Comparison of ENCODE assay signal across 1 cellular context in the genomic region with DNA sequence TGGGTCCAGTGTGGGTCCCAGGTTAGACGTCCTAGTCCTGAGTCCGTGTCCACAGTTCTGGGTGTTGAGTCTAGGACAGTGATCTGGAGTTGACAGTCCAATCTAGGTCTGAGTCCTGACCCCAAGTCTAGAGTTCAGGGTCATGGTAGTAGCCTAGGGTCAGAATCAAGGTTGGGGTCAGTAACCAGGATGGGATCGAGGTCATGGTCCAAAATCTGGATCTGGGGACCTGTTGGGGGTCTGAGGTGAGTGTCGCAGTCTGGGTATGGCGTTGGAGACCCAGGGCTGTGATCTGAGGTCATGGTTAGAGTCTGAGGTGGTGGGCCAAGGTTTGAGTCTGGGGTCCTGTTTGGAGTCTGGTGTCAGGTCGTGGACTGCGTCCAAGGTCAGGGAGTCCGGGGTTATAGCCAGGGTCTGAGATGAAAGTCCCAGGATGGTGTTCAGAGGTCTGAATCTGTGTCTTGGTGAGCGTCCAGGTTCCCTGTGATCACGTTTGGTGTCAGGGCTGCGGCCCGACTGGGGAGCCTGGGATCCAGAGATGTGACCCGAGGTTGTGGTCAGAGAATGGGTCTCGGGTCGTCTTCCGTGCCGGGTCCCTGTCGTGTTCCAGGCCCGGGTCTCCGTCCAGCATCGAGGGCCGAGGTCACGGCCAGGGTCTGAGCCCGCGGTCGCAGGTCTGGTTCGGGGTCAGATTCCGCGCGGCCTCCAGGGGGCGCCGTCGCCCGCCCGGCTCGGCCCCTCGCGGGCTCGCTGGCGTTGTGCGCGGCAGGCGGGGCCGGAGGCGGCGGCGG.
A peak's percentile ranks its signal among the peaks of the same experiment; 100 is the strongest.
TF ChIP-seq lines count a peak whose summit lies in the region.

No MANE protein-coding gene starts in this region.

TF ChIP-seq in HepG2, 621 proteins besides CTCF, POLR2A, EP300 and RAD21 (continues in another document):
- TF ChIP-seq ZNF768 (CRISPR knock-in tag; IDR thresholded peaks at IDR 0.05) (no peak), SP1 (IDR thresholded peaks at IDR 0.05) (no peak), SP1 (CRISPR knock-in tag; IDR thresholded peaks at IDR 0.05) (no peak), SRY (CRISPR knock-in tag; IDR thresholded peaks at IDR 0.05) (no peak), MEIS1 (CRISPR knock-in tag; IDR thresholded peaks at IDR 0.05; ENCODE audit: borderline replicate concordance) (0 out of 2 replicates have a peak, but pooled peaks have one; percentile 42), ERF (CRISPR knock-in tag; IDR thresholded peaks at IDR 0.05) (0 out of 2 replicates have a peak, but pooled peaks have one; percentile 19), ARID2 (CRISPR knock-in tag; IDR thresholded peaks at IDR 0.05; ENCODE audit: borderline replicate concordance) (no peak), MAFK (conservative IDR thresholded peaks at IDR 0.05 in 1 of 2, IDR thresholded peaks at IDR 0.05 in 1 of 2; ENCODE audit: low read length in 2 of 2) (no peak), MTA3 (CRISPR knock-in tag; IDR thresholded peaks at IDR 0.05) (no peak), EZH2 (conservative IDR thresholded peaks at IDR 0.05; ENCODE audit: low read depth, low read length) (no peak), ZNF703 (CRISPR knock-in tag; IDR thresholded peaks at IDR 0.05; ENCODE audit: borderline replicate concordance) (no peak), MTA1 (CRISPR knock-in tag; IDR thresholded peaks at IDR 0.05; ENCODE audit: borderline replicate concordance) (0 out of 2 replicates have a peak, but pooled peaks have one; percentile 55), NFYB (CRISPR knock-in tag; IDR thresholded peaks at IDR 0.05) (no peak), SNRNP70 (IDR thresholded peaks at IDR 0.05; ENCODE audit: low read depth, low read length) (no peak), GTF3A (CRISPR knock-in tag; conservative IDR thresholded peaks at IDR 0.05) (0 out of 2 replicates have a peak, but pooled peaks have one; percentile 13), MYC (CRISPR knock-in tag; IDR thresholded peaks at IDR 0.05; ENCODE audit: borderline replicate concordance) (peak; percentile 35; the same call in 1 of the 2 replicates), MAFG (CRISPR knock-in tag; IDR thresholded peaks at IDR 0.05) (no peak), ZNF598 (CRISPR knock-in tag; IDR thresholded peaks at IDR 0.05; ENCODE audit: borderline replicate concordance) (0 out of 2 replicates have a peak, but pooled peaks have one; percentile 56), KMT2B (CRISPR knock-in tag; IDR thresholded peaks at IDR 0.05) (no peak), ZNF790 (CRISPR knock-in tag; IDR thresholded peaks at IDR 0.05; ENCODE audit: borderline replicate concordance) (no peak), ZMAT3 (CRISPR knock-in tag; conservative IDR thresholded peaks at IDR 0.05) (no peak), ZNF766 (CRISPR knock-in tag; IDR thresholded peaks at IDR 0.05; ENCODE audit: borderline replicate concordance) (no peak), ZNF496 (CRISPR knock-in tag; IDR thresholded peaks at IDR 0.05; ENCODE audit: insufficient replicate concordance) (no peak), ZNF816 (CRISPR knock-in tag; IDR thresholded peaks at IDR 0.05; ENCODE audit: borderline replicate concordance) (no peak)
- TF ChIP-seq, protein P1, sequence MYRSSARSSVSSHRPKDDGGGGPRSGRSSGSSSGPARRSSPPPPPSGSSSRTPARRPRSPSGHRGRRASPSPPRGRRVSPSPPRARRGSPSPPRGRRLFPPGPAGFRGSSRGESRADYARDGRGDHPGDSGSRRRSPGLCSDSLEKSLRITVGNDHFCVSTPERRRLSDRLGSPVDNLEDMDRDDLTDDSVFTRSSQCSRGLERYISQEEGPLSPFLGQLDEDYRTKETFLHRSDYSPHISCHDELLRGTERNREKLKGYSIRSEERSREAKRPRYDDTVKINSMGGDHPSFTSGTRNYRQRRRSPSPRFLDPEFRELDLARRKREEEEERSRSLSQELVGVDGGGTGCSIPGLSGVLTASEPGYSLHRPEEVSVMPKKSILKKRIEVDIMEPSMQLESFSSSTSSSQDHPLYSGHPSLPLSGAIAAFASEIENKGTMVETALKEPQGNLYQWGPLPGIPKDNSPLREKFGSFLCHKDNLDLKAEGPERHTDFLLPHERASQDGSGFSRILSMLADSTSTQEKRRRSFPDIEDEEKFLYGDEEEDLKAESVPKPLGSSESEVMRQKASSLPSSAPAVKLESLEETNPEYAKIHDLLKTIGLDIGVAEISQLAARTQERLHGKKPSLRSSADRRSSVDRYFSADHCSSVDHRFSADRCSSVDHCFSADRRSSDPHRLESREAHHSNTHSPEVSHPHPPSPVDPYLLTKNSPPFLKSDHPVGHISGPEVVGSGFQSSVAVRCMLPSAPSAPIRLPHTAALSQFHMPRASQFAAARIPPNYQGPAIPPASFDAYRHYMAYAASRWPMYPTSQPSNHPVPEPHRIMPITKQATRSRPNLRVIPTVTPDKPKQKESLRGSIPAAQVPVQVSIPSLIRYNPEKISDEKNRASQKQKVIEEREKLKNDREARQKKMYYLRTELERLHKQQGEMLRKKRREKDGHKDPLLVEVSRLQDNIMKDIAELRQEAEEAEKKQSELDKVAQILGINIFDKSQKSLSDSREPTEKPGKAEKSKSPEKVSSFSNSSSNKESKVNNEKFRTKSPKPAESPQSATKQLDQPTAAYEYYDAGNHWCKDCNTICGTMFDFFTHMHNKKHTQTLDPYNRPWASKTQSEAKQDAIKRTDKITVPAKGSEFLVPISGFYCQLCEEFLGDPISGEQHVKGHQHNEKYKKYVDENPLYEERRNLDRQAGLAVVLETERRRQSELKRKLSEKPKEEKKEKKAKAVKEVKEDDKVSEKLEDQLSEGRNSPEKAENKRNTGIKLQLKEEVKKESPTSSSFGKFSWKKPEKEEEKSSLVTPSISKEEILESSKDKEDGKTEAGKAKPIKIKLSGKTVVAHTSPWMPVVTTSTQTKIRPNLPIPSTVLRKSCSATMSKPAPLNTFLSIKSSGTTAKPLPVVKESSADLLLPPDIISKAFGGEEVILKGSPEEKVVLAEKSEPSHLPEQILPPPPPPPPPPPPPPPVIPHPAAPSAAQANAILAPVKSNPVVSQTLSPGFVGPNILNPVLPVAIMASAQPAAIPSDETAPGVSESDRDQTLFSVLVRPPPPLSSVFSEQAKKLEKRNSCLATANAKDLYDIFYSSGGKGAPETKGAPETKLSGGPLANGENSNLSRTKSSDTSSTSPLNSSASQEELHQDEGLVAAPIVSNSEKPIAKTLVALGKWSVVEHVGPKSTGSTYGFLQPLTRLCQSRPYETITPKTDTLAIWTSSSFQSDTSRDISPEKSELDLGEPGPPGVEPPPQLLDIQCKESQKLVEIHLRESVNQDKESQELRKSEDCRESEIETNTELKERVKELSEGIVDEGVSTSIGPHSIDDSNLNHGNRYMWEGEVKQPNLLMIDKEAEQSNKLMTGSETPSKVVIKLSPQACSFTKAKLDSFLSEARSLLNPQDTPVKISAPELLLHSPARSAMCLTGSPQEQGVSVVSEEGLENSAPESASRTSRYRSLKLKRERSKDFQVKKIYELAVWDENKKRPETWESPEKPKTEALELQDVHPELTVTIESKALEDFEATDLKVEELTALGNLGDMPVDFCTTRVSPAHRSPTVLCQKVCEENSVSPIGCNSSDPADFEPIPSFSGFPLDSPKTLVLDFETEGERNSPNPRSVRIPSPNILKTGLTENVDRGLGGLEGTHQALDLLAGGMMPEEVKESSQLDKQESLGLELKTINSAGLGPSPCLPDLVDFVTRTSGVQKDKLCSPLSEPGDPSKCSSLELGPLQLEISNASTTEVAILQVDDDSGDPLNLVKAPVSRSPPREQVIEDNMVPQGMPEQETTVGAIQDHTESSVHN (CRISPR knock-in tag; IDR thresholded peaks at IDR 0.05), result no peak
- TF ChIP-seq, protein P2, sequence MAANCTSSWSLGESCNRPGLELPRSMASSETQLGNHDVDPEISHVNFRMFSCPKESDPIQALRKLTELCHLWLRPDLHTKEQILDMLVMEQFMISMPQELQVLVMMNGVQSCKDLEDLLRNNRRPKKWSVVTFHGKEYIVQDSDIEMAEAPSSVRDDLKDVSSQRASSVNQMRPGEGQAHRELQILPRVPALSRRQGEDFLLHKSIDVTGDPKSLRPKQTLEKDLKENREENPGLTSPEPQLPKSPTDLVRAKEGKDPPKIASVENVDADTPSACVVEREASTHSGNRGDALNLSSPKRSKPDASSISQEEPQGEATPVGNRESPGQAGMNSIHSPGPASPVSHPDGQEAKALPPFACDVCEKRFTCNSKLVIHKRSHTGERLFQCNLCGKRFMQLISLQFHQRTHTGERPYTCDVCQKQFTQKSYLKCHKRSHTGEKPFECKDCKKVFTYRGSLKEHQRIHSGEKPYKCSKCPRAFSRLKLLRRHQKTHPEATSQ (CRISPR knock-in tag; IDR thresholded peaks at IDR 0.05; ENCODE audit: borderline replicate concordance), result no peak
- TF ChIP-seq, protein P3, sequence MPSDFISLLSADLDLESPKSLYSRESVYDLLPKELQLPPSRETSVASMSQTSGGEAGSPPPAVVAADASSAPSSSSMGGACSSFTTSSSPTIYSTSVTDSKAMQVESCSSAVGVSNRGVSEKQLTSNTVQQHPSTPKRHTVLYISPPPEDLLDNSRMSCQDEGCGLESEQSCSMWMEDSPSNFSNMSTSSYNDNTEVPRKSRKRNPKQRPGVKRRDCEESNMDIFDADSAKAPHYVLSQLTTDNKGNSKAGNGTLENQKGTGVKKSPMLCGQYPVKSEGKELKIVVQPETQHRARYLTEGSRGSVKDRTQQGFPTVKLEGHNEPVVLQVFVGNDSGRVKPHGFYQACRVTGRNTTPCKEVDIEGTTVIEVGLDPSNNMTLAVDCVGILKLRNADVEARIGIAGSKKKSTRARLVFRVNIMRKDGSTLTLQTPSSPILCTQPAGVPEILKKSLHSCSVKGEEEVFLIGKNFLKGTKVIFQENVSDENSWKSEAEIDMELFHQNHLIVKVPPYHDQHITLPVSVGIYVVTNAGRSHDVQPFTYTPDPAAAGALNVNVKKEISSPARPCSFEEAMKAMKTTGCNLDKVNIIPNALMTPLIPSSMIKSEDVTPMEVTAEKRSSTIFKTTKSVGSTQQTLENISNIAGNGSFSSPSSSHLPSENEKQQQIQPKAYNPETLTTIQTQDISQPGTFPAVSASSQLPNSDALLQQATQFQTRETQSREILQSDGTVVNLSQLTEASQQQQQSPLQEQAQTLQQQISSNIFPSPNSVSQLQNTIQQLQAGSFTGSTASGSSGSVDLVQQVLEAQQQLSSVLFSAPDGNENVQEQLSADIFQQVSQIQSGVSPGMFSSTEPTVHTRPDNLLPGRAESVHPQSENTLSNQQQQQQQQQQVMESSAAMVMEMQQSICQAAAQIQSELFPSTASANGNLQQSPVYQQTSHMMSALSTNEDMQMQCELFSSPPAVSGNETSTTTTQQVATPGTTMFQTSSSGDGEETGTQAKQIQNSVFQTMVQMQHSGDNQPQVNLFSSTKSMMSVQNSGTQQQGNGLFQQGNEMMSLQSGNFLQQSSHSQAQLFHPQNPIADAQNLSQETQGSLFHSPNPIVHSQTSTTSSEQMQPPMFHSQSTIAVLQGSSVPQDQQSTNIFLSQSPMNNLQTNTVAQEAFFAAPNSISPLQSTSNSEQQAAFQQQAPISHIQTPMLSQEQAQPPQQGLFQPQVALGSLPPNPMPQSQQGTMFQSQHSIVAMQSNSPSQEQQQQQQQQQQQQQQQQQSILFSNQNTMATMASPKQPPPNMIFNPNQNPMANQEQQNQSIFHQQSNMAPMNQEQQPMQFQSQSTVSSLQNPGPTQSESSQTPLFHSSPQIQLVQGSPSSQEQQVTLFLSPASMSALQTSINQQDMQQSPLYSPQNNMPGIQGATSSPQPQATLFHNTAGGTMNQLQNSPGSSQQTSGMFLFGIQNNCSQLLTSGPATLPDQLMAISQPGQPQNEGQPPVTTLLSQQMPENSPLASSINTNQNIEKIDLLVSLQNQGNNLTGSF (CRISPR knock-in tag; IDR thresholded peaks at IDR 0.05), result no peak
- TF ChIP-seq, protein P4, sequence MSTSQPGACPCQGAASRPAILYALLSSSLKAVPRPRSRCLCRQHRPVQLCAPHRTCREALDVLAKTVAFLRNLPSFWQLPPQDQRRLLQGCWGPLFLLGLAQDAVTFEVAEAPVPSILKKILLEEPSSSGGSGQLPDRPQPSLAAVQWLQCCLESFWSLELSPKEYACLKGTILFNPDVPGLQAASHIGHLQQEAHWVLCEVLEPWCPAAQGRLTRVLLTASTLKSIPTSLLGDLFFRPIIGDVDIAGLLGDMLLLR (CRISPR knock-in tag; IDR thresholded peaks at IDR 0.05), result no peak
- TF ChIP-seq, protein P5, sequence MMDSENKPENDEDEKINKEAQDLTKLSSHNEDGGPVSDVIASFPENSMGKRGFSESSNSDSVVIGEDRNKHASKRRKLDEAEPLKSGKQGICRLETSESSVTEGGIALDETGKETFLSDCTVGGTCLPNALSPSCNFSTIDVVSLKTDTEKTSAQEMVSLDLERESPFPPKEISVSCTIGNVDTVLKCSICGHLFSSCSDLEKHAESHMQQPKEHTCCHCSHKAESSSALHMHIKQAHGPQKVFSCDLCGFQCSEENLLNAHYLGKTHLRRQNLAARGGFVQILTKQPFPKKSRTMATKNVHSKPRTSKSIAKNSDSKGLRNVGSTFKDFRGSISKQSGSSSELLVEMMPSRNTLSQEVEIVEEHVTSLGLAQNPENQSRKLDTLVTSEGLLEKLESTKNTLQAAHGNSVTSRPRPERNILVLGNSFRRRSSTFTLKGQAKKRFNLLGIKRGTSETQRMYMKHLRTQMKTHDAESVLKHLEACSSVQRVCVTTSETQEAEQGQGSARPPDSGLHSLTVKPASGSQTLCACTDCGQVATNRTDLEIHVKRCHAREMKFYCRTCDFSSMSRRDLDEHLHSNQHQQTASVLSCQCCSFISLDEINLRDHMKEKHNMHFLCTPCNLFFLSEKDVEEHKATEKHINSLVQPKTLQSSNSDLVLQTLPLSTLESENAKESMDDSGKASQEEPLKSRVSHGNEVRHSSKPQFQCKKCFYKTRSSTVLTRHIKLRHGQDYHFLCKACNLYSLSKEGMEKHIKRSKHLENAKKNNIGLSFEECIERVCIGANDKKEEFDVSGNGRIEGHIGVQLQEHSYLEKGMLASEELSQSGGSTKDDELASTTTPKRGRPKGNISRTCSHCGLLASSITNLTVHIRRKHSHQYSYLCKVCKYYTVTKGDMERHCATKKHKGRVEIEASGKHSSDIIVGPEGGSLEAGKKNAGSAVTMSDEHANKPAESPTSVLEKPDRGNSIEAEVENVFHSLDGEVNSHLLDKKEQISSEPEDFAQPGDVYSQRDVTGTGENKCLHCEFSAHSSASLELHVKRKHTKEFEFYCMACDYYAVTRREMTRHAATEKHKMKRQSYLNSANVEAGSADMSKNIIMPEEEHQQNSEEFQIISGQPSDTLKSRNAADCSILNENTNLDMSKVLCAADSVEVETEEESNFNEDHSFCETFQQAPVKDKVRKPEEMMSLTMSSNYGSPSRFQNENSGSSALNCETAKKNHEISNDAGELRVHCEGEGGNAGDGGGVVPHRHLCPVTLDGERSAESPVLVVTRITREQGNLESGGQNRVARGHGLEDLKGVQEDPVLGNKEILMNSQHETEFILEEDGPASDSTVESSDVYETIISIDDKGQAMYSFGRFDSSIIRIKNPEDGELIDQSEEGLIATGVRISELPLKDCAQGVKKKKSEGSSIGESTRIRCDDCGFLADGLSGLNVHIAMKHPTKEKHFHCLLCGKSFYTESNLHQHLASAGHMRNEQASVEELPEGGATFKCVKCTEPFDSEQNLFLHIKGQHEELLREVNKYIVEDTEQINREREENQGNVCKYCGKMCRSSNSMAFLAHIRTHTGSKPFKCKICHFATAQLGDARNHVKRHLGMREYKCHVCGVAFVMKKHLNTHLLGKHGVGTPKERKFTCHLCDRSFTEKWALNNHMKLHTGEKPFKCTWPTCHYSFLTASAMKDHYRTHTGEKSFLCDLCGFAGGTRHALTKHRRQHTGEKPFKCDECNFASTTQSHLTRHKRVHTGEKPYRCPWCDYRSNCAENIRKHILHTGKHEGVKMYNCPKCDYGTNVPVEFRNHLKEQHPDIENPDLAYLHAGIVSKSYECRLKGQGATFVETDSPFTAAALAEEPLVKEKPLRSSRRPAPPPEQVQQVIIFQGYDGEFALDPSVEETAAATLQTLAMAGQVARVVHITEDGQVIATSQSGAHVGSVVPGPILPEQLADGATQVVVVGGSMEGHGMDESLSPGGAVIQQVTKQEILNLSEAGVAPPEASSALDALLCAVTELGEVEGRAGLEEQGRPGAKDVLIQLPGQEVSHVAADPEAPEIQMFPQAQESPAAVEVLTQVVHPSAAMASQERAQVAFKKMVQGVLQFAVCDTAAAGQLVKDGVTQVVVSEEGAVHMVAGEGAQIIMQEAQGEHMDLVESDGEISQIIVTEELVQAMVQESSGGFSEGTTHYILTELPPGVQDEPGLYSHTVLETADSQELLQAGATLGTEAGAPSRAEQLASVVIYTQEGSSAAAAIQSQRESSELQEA (CRISPR knock-in tag; IDR thresholded peaks at IDR 0.05; ENCODE audit: not compliant biosample characterization), result no peak
